In genomic region chr6:41719796-41720620, GRCh38 we compare ENCODE assay signal across 1 cellular context.
TF ChIP-seq lines count a peak whose summit lies in the region.

No MANE protein-coding gene starts in this region.

TF ChIP-seq in IMR-90, 13 proteins besides CTCF, POLR2A, EP300 and RAD21 (continued from another document):
- TF ChIP-seq, protein P1, sequence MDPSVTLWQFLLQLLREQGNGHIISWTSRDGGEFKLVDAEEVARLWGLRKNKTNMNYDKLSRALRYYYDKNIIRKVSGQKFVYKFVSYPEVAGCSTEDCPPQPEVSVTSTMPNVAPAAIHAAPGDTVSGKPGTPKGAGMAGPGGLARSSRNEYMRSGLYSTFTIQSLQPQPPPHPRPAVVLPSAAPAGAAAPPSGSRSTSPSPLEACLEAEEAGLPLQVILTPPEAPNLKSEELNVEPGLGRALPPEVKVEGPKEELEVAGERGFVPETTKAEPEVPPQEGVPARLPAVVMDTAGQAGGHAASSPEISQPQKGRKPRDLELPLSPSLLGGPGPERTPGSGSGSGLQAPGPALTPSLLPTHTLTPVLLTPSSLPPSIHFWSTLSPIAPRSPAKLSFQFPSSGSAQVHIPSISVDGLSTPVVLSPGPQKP (IDR thresholded peaks at IDR 0.05; ENCODE audit: borderline replicate concordance, low read depth, low read length): no peak
